24 cellular contexts compared by ENCODE assay signal in the genomic region with DNA sequence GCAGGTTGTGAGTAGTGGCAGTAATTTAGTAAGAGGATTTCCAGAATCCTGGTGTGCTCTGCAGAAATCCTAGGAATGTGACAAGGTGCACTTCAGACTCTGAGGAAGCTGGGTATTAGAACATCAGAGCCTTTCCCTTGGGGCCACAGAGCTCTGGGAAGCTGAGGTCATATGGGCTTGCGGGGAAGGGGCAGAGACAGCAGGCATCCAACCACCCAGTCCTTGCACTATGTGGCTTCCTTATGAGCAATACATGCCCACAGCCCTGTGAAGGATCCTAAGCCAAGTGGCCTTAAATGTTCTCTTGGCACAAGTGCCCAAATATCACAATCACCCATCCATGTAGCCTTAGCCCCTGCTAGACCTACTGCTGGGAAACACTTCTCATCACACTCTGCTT. TPM values are rescaled to one million over a fixed set of nuclear protein-coding genes. Genes with fewer than 3 reads are reported as not detected.
"Had no signal": no experiment of that assay in that cellular context is flagged by ENCODE, and none has a peak within 500 bp of the region (broad histone marks: within the 10 kb centered on the region; RNA-seq: fewer than 3 reads in every experiment).

No MANE protein-coding gene starts in this region.

- H3K27ac Mint-ChIP-seq: activated CD4-positive, alpha-beta memory T cell treated with anti-CD3 and anti-CD28 coated beads for 36 hours; activated naive CD8-positive, alpha-beta T cell treated with anti-CD3 and anti-CD28 coated beads for 36 hours; endodermal cell; stimulated activated naive B cell treated with anti-CD40 and anti-IgM and Interleukin-4, amounts not matched to agents 10 μg/mL and 1 μg/mL and 100 μg/mL, for 72 hours had no signal

- H3K4me1 ChIP-seq: heart right ventricle, lower lobe of right lung, right lobe of liver, testis had no signal

- DNase-seq: activated CD4-positive, alpha-beta memory T cell treated with anti-CD3 and anti-CD28 coated beads for 36 hours; activated CD4-positive, alpha-beta T cell treated with anti-CD3 and anti-CD28 coated beads for 48 hours; activated naive CD4-positive, alpha-beta T cell treated with Interleukin-2 at 50 U/mL for 16 hours; activated naive CD8-positive, alpha-beta T cell treated with anti-CD3 and anti-CD28 coated beads for 36 hours; activated T-cell treated with anti-CD3 and anti-CD28 coated beads, Interleukin-2, amount 50 U/mL, for 48 hours; amniotic stem cell; cerebellar nuclear complex; endodermal cell; heart right ventricle; lower lobe of right lung; naive B cell; occipital lobe; right lobe of liver; small intestine; stimulated activated CD4-positive, alpha-beta T cell treated with anti-CD3 and anti-CD28 coated beads, Interleukin-15, amount 100 ng/mL, for 24 hours; stimulated activated CD4-positive, alpha-beta T cell treated with anti-CD3 and anti-CD28 coated beads, Interleukin-2, amount 100 ng/mL, for 48 hours; stimulated activated CD8-positive, alpha-beta memory T cell treated with anti-CD3 and anti-CD28 coated beads, Interleukin-4, amount 100 ng/mL, for 48 hours; stimulated activated naive B cell treated with anti-CD40 and anti-IgM and Interleukin-4, amounts not matched to agents 10 μg/mL and 1 μg/mL and 100 μg/mL, for 72 hours; T-helper 9 cell; testis had no signal

- H3K27me3 Mint-ChIP-seq: activated naive CD8-positive, alpha-beta T cell treated with anti-CD3 and anti-CD28 coated beads for 36 hours had no signal

- H3K27me3 ChIP-seq: right lobe of liver, testis had no signal

- H3K36me3 ChIP-seq: heart right ventricle, lower lobe of right lung, right lobe of liver had no signal

- ATAC-seq: heart right ventricle; left lobe of liver; lower lobe of right lung; right lobe of liver; stimulated activated naive B cell treated with anti-CD40 and anti-IgM and Interleukin-4, amounts not matched to agents 10 μg/mL and 1 μg/mL and 100 μg/mL, for 72 hours had no signal

- H3K4me1 Mint-ChIP-seq: endodermal cell; naive B cell; stimulated activated naive B cell treated with anti-CD40 and anti-IgM and Interleukin-4, amounts not matched to agents 10 μg/mL and 1 μg/mL and 100 μg/mL, for 72 hours had no signal

- H3K36me3 Mint-ChIP-seq: activated CD4-positive, alpha-beta memory T cell treated with anti-CD3 and anti-CD28 coated beads for 36 hours; activated naive CD8-positive, alpha-beta T cell treated with anti-CD3 and anti-CD28 coated beads for 36 hours; naive B cell; stimulated activated naive B cell treated with anti-CD40 and anti-IgM and Interleukin-4, amounts not matched to agents 10 μg/mL and 1 μg/mL and 100 μg/mL, for 72 hours had no signal

- H3K4me3 ChIP-seq: coronary artery, heart right ventricle, lower lobe of right lung, right lobe of liver, testis had no signal

- H3K9me3 ChIP-seq: lower lobe of right lung, right lobe of liver, testis had no signal

- H3K9me3 Mint-ChIP-seq: activated CD4-positive, alpha-beta memory T cell treated with anti-CD3 and anti-CD28 coated beads for 36 hours; activated naive CD8-positive, alpha-beta T cell treated with anti-CD3 and anti-CD28 coated beads for 36 hours; endodermal cell; naive B cell; stimulated activated naive B cell treated with anti-CD40 and anti-IgM and Interleukin-4, amounts not matched to agents 10 μg/mL and 1 μg/mL and 100 μg/mL, for 72 hours had no signal

- H3K27ac ChIP-seq: coronary artery, heart right ventricle, lower lobe of right lung, right lobe of liver, testis had no signal

- H3K4me3 Mint-ChIP-seq: activated CD4-positive, alpha-beta memory T cell treated with anti-CD3 and anti-CD28 coated beads for 36 hours; activated naive CD8-positive, alpha-beta T cell treated with anti-CD3 and anti-CD28 coated beads for 36 hours; endodermal cell; naive B cell; stimulated activated naive B cell treated with anti-CD40 and anti-IgM and Interleukin-4, amounts not matched to agents 10 μg/mL and 1 μg/mL and 100 μg/mL, for 72 hours had no signal

RNA-seq across cellular contexts. Expression of a gene that starts 46.2 kb away (rescaled TPM):
- total RNA-seq: activated CD4-positive, alpha-beta memory T cell treated with anti-CD3 and anti-CD28 coated beads for 36 hours; activated naive CD8-positive, alpha-beta T cell treated with anti-CD3 and anti-CD28 coated beads for 36 hours; endodermal cell; occipital lobe; T-helper 1 cell treated with Interleukin-12 subunit alpha and Interleukin-12 subunit beta and Interleukin-4 antibody, amounts not matched to agents 30 ng/mL and 1 ng/mL, for 36 hours had no signal
- polyA plus RNA-seq: neural cell had no signal
